ENCODE assay signal across 8 cellular contexts in genomic region chr17:32006957-32007462, GRCh38. TPM values are rescaled to one million over a fixed set of nuclear protein-coding genes. Genes with fewer than 3 reads are reported as not detected.
DNase-seq lines count a peak whose midpoint lies in the region; ATAC-seq and TF ChIP-seq lines count a peak whose summit lies in the region.

LRRC37B (plus strand) TSS chr17:32007383; CDS start chr17:32021393, 14,010 bp downstream.

- H3K4me3 Mint-ChIP-seq in activated naive CD8-positive, alpha-beta T cell: peak within 1 kb of the TSS; percentile 95

- intact Hi-C loops in HCT116 (cut with micrococcal nuclease) (no loop called here), Right ventricle myocardium inferior (cut with DNase I) (loop anchor here (1.0 to 10.0 kb wide), 2 partner anchors 132 to 208 kb away; no protein-coding TSS in a partner anchor), thyroid gland (cut with DNase I) (no loop called here)

- no peaks in the 10 kb centered on the region for H3K9me3 Mint-ChIP-seq in activated naive CD8-positive, alpha-beta T cell (ENCODE audit: low read depth)

- H2AFZ ChIP-seq in HCT116 (ENCODE audit: low read depth, low read length, poor library complexity, severe bottlenecking) (peak within 1 kb of the TSS; percentile 92), parathyroid adenoma (peak within 1 kb of the TSS; percentile 99)

- peak; percentile 45 for TF ChIP-seq RAD21 in HCT116 (IDR thresholded peaks at IDR 0.05; ENCODE audit: low read depth)

- H3K79me2 ChIP-seq in HCT116 (ENCODE audit: insufficient read depth, low read length) (peaks cover 16% of the 10 kb centered on the region), parathyroid adenoma (peaks cover 26% of the 10 kb centered on the region)

- TF ChIP-seq CTCF in HCT116 (IDR thresholded peaks at IDR 0.05 in 2 of 3, conservative IDR thresholded peaks at IDR 0.05 in 1 of 3; ENCODE audit: borderline replicate concordance in 1 of 3, insufficient read depth in 1 of 3, low read depth in 2 of 3, low read length in 2 of 3): peak; percentile 66 to 90 (median 71)
- peak; percentile 97 for TF ChIP-seq CTCF in parathyroid adenoma (IDR thresholded peaks at IDR 0.05)
- TF ChIP-seq CTCF in thyroid gland (IDR thresholded peaks at IDR 0.05): peak; percentile 50 to 99 (median 94)

- POLR2A ChIA-PET in HCT116 (lab: Charles Lee): interaction anchor here (1.1 kb wide), 1 partner anchor 9 kb away, joined by 3 read pairs; no protein-coding TSS in a partner anchor

- H3K9me3 ChIP-seq in HCT116 (ENCODE audit: control insufficient read depth in 1 of 2, insufficient read depth in 1 of 2, low read depth in 1 of 2, low read length in 2 of 2) (no peaks in the 10 kb centered on the region), parathyroid adenoma (ENCODE audit: control insufficient read depth, low read length) (no peaks in the 10 kb centered on the region), thyroid gland (no peaks in the 10 kb centered on the region)

- DNase-seq in GF-D8 (lab: John Stamatoyannopoulos, UW) (peak; percentile 48), HCT116 (ENCODE audit: low read depth, low spot score) (peak; percentile 42), NAMALWA (ENCODE audit: low spot score) (peak; percentile 87), SKM-1 treated with dmso at 0.1 percent for 144 hours (lab: John Stamatoyannopoulos, UW; ENCODE audit: unreplicated experiment) (peak; percentile 82), Right ventricle myocardium inferior (ENCODE audit: missing footprints) (peak; percentile 96), thyroid gland (peak; percentile 85 to 89)

- H3K9me2 ChIP-seq in HCT116 (ENCODE audit: insufficient read depth): no peaks in the 10 kb centered on the region

- H3K27ac Mint-ChIP-seq in activated naive CD8-positive, alpha-beta T cell: peak within 1 kb of the TSS; percentile 92

- peak within 1 kb of the TSS; percentile 65 for H3K9ac ChIP-seq in HCT116 (ENCODE audit: low read length)
- H3K9ac ChIP-seq in parathyroid adenoma: no peak within 1 kb of the TSS

- H3K4me1 Mint-ChIP-seq in activated naive CD8-positive, alpha-beta T cell (ENCODE audit: low read depth): peaks cover 35% of the 10 kb centered on the region

- H3K4me2 ChIP-seq in HCT116 (ENCODE audit: low read length): peak within 1 kb of the TSS; percentile 97
- H3K4me2 ChIP-seq in parathyroid adenoma (ENCODE audit: low read length): peak within 1 kb of the TSS; percentile 93

- H4K20me1 ChIP-seq in HCT116 (ENCODE audit: insufficient read depth): no peaks in the 10 kb centered on the region; the same call in 1 of the 2 replicates

- RAD21 ChIA-PET in HCT116 (lab: Charles Lee; ENCODE audit: low non-redundant PET in 1 of 2, low total read pairs in 2 of 2, uncharacterized antibody in 2 of 2, unreplicated experiment in 2 of 2): no interaction called here

- peak; percentile 95 for ATAC-seq in HCT116
- peak; percentile 99 for ATAC-seq in Right ventricle myocardium inferior

- peak within 1 kb of the TSS; percentile 63; the same call in 1 of the 2 replicates for H3K27ac ChIP-seq in HCT116 (ENCODE audit: low read depth, low read length)
- no peak within 1 kb of the TSS for H3K27ac ChIP-seq in parathyroid adenoma
- H3K27ac ChIP-seq in thyroid gland: peak within 1 kb of the TSS; percentile 45 to 76 (median 59)

- no TSS peak for BruUV-seq in HCT116 (replicated peaks; lab: Mats Ljungman, UMichigan)

- H3K27me3 ChIP-seq in HCT116 (ENCODE audit: insufficient read depth, low read length): no peaks in the 10 kb centered on the region
- no peaks in the 10 kb centered on the region for H3K27me3 ChIP-seq in parathyroid adenoma (ENCODE audit: control insufficient read depth, insufficient read depth, low read length)
- no peaks in the 10 kb centered on the region for H3K27me3 ChIP-seq in thyroid gland

- H3K4me1 ChIP-seq in HCT116 (ENCODE audit: control insufficient read depth in 1 of 2, insufficient read depth in 2 of 2, low read length in 2 of 2) (peaks cover 4 to 14% of the 10 kb centered on the region in 2 experiments), parathyroid adenoma (peaks cover 4% of the 10 kb centered on the region), thyroid gland (peaks cover 0 to 11% of the 10 kb centered on the region in 2 donors)

- WGBS in thyroid gland, 2 donors: 1% methylated on average over 28 to 37 of the region's 51 CpGs

- H3K36me3 ChIP-seq in HCT116 (ENCODE audit: control insufficient read depth in 1 of 2, insufficient read depth in 2 of 2, low read length in 2 of 2): no peaks in the 10 kb centered on the region
- H3K36me3 ChIP-seq in parathyroid adenoma (ENCODE audit: control insufficient read depth, insufficient read depth, low read length): no peaks in the 10 kb centered on the region
- H3K36me3 ChIP-seq in thyroid gland: no peaks in the 10 kb centered on the region

- H3K36me3 Mint-ChIP-seq in activated naive CD8-positive, alpha-beta T cell: peaks cover 2% of the 10 kb centered on the region

- CTCF ChIA-PET in HCT116 (lab: Charles Lee): interaction anchor here (0.6 to 1.6 kb wide), 6 partner anchors 8 to 132 kb away, joined by 3 to 12 read pairs (median 4); no protein-coding TSS in a partner anchor

- H3K27me3 Mint-ChIP-seq in activated naive CD8-positive, alpha-beta T cell: no peaks in the 10 kb centered on the region

- TF ChIP-seq POLR2A in HCT116 (IDR thresholded peaks at IDR 0.05; ENCODE audit: borderline replicate concordance, extremely low read depth, insufficient read depth, insufficient read length): no peak
- TF ChIP-seq POLR2A in thyroid gland (IDR thresholded peaks at IDR 0.05): peak in 1 of 2 donors; percentile 71

- H3K4me3 ChIP-seq in HCT116 (replicated peaks in 1 of 2; ENCODE audit: low read depth in 1 of 2, low read length in 2 of 2) (peak within 1 kb of the TSS; percentile 74), parathyroid adenoma (ENCODE audit: low read depth, low read length) (peak within 1 kb of the TSS; percentile 83), thyroid gland (replicated peaks in 1 of 3) (peak within 1 kb of the TSS; percentile 31 to 86 (median 83))

TF ChIP-seq in HCT116, 20 proteins besides CTCF, POLR2A, EP300 and RAD21 (continues in another document):
- no peak for TF ChIP-seq EZH2phosphoT487 (IDR thresholded peaks at IDR 0.05; ENCODE audit: borderline replicate concordance)
- TF ChIP-seq SIN3A (IDR thresholded peaks at IDR 0.05; ENCODE audit: low read depth): no peak
- no peak for TF ChIP-seq CEBPB (IDR thresholded peaks at IDR 0.05; ENCODE audit: low read depth)
- no peak for TF ChIP-seq ZFX (IDR thresholded peaks at IDR 0.05)
- peak; percentile 81 for TF ChIP-seq MAX (IDR thresholded peaks at IDR 0.05)
- TF ChIP-seq TCF7L2 (IDR thresholded peaks at IDR 0.05; ENCODE audit: borderline replicate concordance, extremely low read depth, insufficient read depth, insufficient read length): no peak
- peak; percentile 89 for TF ChIP-seq EGR1 (IDR thresholded peaks at IDR 0.05; ENCODE audit: low read depth)
- peak; percentile 68 for TF ChIP-seq POLR2AphosphoS5 (IDR thresholded peaks at IDR 0.05; ENCODE audit: low read depth, low read length)
- no peak for TF ChIP-seq ZBTB33 (IDR thresholded peaks at IDR 0.05; ENCODE audit: extremely low read depth, insufficient replicate concordance, low read length)
- TF ChIP-seq SP1 (IDR thresholded peaks at IDR 0.05; ENCODE audit: low read depth): no peak
- no peak for TF ChIP-seq ATF3 (IDR thresholded peaks at IDR 0.05)
- no peak for TF ChIP-seq SRF (IDR thresholded peaks at IDR 0.05; ENCODE audit: low read depth)
- TF ChIP-seq ZNF274 (IDR thresholded peaks at IDR 0.05; ENCODE audit: low read depth, low read length): no peak

RNA-seq across cellular contexts. Expression of gene LRRC37B, which starts in this region (rescaled TPM):
- total RNA-seq in HCT116 (2021; ENCODE audit: unreplicated experiment) (8.8 TPM), Right ventricle myocardium inferior (3.2 TPM), thyroid gland (10 to 100 TPM; 10.3 to 26.8 (median 17.0) TPM)
- polyA plus RNA-seq in HCT116 (2012): 6.5 and 8.4 TPM in 2 replicates

Comparison
In these comparisons a context has a peak if more than half of its experiments do, and no peak if none do; other contexts are left out.
1. DNase-seq: peak in every context shown above with its lines; median percentile 96 in Right ventricle myocardium inferior; 87 in NAMALWA; 87 in thyroid gland; 82 in SKM-1 treated with dmso at 0.1 percent for 144 hours; 48 in GF-D8; 42 in HCT116.